In the genomic region with DNA sequence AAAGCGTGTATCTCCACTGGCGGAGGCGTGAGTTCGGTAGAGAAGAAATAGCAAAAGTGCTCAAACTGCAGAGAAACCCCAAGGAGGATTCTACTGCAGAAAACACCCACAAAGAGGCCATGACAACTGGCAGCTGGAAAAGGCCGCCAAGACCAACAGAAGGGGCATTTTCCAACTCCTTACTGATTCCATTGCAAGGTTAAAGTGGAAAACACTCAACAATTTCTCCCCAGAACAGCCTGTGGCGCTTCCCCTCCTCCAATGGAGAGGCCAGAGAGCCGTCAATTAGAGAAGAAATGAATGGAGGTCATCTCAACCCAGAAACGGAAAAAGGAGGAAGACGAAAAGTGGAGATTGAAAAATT, we compare ENCODE assay signal across 2 cellular contexts.
TF ChIP-seq lines count a peak whose summit lies in the region.

No MANE protein-coding gene starts in this region.

TF ChIP-seq in SK-N-SH, 30 proteins besides CTCF, POLR2A, EP300 and RAD21 (continued from another document):
- TF ChIP-seq, protein P1, sequence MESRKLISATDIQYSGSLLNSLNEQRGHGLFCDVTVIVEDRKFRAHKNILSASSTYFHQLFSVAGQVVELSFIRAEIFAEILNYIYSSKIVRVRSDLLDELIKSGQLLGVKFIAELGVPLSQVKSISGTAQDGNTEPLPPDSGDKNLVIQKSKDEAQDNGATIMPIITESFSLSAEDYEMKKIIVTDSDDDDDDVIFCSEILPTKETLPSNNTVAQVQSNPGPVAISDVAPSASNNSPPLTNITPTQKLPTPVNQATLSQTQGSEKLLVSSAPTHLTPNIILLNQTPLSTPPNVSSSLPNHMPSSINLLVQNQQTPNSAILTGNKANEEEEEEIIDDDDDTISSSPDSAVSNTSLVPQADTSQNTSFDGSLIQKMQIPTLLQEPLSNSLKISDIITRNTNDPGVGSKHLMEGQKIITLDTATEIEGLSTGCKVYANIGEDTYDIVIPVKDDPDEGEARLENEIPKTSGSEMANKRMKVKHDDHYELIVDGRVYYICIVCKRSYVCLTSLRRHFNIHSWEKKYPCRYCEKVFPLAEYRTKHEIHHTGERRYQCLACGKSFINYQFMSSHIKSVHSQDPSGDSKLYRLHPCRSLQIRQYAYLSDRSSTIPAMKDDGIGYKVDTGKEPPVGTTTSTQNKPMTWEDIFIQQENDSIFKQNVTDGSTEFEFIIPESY (IDR thresholded peaks at IDR 0.05; ENCODE audit: borderline replicate concordance, low read depth): no peak
- no peak for TF ChIP-seq RCOR1 (IDR thresholded peaks at IDR 0.05; ENCODE audit: low read length)

TF ChIP-seq in SK-N-SH treated with all-trans-retinoic acid at 6 μM for 48 hours, 23 proteins besides CTCF, POLR2A, EP300 and RAD21 (continued from another document):
- TF ChIP-seq ZNF8 (CRISPR knock-in tag; IDR thresholded peaks at IDR 0.05) (no peak), RARB (CRISPR knock-in tag; IDR thresholded peaks at IDR 0.05) (no peak), TOX (CRISPR knock-in tag; IDR thresholded peaks at IDR 0.05; ENCODE audit: borderline replicate concordance) (no peak), ZC3H10 (CRISPR knock-in tag; IDR thresholded peaks at IDR 0.05) (no peak), ZNF565 (CRISPR knock-in tag; conservative IDR thresholded peaks at IDR 0.05; ENCODE audit: low read depth) (no peak), ZFP3 (CRISPR knock-in tag; IDR thresholded peaks at IDR 0.05) (no peak), ESRRG (CRISPR knock-in tag; IDR thresholded peaks at IDR 0.05) (no peak), ZFP30 (CRISPR knock-in tag; IDR thresholded peaks at IDR 0.05) (no peak), GLIS3 (CRISPR knock-in tag; IDR thresholded peaks at IDR 0.05) (no peak)
- TF ChIP-seq, protein P2, sequence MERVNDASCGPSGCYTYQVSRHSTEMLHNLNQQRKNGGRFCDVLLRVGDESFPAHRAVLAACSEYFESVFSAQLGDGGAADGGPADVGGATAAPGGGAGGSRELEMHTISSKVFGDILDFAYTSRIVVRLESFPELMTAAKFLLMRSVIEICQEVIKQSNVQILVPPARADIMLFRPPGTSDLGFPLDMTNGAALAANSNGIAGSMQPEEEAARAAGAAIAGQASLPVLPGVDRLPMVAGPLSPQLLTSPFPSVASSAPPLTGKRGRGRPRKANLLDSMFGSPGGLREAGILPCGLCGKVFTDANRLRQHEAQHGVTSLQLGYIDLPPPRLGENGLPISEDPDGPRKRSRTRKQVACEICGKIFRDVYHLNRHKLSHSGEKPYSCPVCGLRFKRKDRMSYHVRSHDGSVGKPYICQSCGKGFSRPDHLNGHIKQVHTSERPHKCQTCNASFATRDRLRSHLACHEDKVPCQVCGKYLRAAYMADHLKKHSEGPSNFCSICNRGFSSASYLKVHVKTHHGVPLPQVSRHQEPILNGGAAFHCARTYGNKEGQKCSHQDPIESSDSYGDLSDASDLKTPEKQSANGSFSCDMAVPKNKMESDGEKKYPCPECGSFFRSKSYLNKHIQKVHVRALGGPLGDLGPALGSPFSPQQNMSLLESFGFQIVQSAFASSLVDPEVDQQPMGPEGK (CRISPR knock-in tag; IDR thresholded peaks at IDR 0.05; ENCODE audit: borderline replicate concordance): no peak
